Comparison of ENCODE assay signal across 1 cellular context in the genomic region with DNA sequence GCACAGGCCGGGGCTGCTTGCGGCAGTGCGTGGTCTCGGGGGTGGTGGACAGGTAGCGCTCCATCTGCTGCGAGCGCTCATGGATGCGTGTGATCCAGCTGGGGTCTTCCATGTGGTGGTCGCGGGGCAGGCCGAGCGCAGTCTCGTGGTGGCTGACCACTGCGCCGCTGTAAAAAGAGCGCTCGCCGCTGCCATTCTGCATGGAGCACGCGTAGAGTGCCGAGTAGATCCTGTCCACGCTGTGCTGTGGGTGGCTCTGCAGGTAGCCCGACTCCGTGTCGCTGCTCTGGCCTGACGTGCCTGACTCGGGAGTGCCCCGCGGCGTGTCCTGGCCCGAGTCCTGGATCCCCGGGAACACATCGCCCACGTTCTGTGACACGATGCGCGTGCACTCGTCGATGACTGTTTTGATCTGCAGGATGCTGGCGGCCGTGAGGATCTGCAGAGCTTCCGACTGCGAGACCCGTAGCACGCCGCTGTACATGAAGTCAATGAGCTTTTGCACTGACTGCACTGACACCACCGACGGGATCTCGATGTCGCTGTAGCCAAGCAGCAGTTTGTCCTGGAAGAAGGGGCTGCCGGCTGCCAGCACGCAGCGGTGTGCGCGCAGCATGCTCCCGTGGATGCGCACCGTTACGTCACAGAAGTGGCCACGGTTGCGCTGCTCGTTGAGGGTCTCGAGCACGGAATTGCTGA.
TF ChIP-seq lines count a peak whose summit lies in the region.

No MANE protein-coding gene starts in this region.

TF ChIP-seq in IMR-90, 13 proteins besides CTCF, POLR2A, EP300 and RAD21 (continued from another document):
- TF ChIP-seq, protein P1, sequence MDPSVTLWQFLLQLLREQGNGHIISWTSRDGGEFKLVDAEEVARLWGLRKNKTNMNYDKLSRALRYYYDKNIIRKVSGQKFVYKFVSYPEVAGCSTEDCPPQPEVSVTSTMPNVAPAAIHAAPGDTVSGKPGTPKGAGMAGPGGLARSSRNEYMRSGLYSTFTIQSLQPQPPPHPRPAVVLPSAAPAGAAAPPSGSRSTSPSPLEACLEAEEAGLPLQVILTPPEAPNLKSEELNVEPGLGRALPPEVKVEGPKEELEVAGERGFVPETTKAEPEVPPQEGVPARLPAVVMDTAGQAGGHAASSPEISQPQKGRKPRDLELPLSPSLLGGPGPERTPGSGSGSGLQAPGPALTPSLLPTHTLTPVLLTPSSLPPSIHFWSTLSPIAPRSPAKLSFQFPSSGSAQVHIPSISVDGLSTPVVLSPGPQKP (IDR thresholded peaks at IDR 0.05; ENCODE audit: borderline replicate concordance, low read depth, low read length) = no peak
- TF ChIP-seq SMC3 (IDR thresholded peaks at IDR 0.05; ENCODE audit: low read depth, low read length) (no peak), RCOR1 (IDR thresholded peaks at IDR 0.05; ENCODE audit: insufficient replicate concordance, low read length) (no peak), FOS (IDR thresholded peaks at IDR 0.05; ENCODE audit: low read depth, low read length) (no peak), MAZ (IDR thresholded peaks at IDR 0.05; ENCODE audit: borderline replicate concordance, low read depth, low read length) (no peak), CEBPB (IDR thresholded peaks at IDR 0.05; ENCODE audit: low read depth, low read length) (no peak), RFX5 (IDR thresholded peaks at IDR 0.05; ENCODE audit: low read depth, low read length) (no peak), MXI1 (IDR thresholded peaks at IDR 0.05; ENCODE audit: borderline replicate concordance, low read depth, low read length) (no peak), BHLHE40 (IDR thresholded peaks at IDR 0.05; ENCODE audit: low read depth, low read length) (no peak)
